Comparison of ENCODE assay signal across 8 cellular contexts in genomic region chr7:152313879-152314604, GRCh38.
DNase-seq lines count a peak whose midpoint lies in the region; FAIRE-seq and TF ChIP-seq lines count a peak whose summit lies in the region.

No MANE protein-coding gene starts in this region.

- H3K4me2 ChIP-seq in keratinocyte (ENCODE audit: control insufficient read depth, extremely low read depth, insufficient read depth, low read depth, low read length): peak overlapping the region; percentile 52

- no peaks in the 10 kb centered on the region for H3K9me1 ChIP-seq in keratinocyte (ENCODE audit: control insufficient read depth, extremely low read depth, insufficient read depth, low read length)

- H3K4me3 ChIP-seq in keratinocyte (ENCODE audit: control insufficient read depth in 2 of 3, extremely low read depth in 1 of 3, insufficient read depth in 2 of 3, low read depth in 1 of 3, low read length in 3 of 3): peak overlapping the region in 1 of 3 experiments; percentile 32
- no peak overlapping the region for H3K4me3 ChIP-seq in H7 (ENCODE audit: insufficient read depth, low read depth, low read length)
- no peak overlapping the region for H3K4me3 ChIP-seq in MG63

- no peaks in the 10 kb centered on the region for H3K27me3 ChIP-seq in keratinocyte (ENCODE audit: control insufficient read depth, extremely low read depth, insufficient read depth, low read length)
- no peaks in the 10 kb centered on the region for H3K27me3 ChIP-seq in H7 (ENCODE audit: control insufficient read depth, insufficient read depth, low read length)
- H3K27me3 ChIP-seq in MG63: no peaks in the 10 kb centered on the region

- H3K9ac ChIP-seq in keratinocyte (ENCODE audit: control insufficient read depth, extremely low read depth, insufficient read depth, low read length): no peak overlapping the region

- peak overlapping the region; percentile 26 for H3K27ac Mint-ChIP-seq in activated naive CD8-positive, alpha-beta T cell treated with anti-CD3 and anti-CD28 coated beads for 36 hours

- H3K36me3 ChIP-seq in keratinocyte (ENCODE audit: control insufficient read depth in 2 of 2, extremely low read depth in 1 of 2, insufficient read depth in 2 of 2, low read length in 2 of 2) (peaks cover 2 to 6% of the 10 kb centered on the region in 2 experiments), H7 (replicated peaks; ENCODE audit: control insufficient read depth, insufficient read depth, low read length) (no peaks in the 10 kb centered on the region; the same call in 1 of the 2 replicates), MG63 (peaks cover 3% of the 10 kb centered on the region; the same call in 1 of the 2 replicates)

- dilution Hi-C loops in keratinocyte (cut with MboI; ENCODE audit: extremely low pct_ligation_motif_present, low sequenced_read_pairs): no loop called here

- DNase-seq in GM19239 (ENCODE audit: insufficient read length, low spot score): no peak
- DNase-seq in NCI-H2107 (lab: John Stamatoyannopoulos, UW): peak; percentile 84
- no peak for DNase-seq in activated naive CD8-positive, alpha-beta T cell treated with anti-CD3 and anti-CD28 coated beads for 36 hours
- DNase-seq in keratinocyte (ENCODE audit: low read depth, low spot score): peak; percentile 77
- no peak for DNase-seq in H7
- no peak for DNase-seq in NCI-H1048 (lab: John Stamatoyannopoulos, UW)
- no peak for DNase-seq in DMS114 treated with DMSO at 0.1 percent for 48 hours (lab: John Stamatoyannopoulos, UW; ENCODE audit: unreplicated experiment)
- DNase-seq in MG63: no peak

- H3K27me3 Mint-ChIP-seq in activated naive CD8-positive, alpha-beta T cell treated with anti-CD3 and anti-CD28 coated beads for 36 hours: no peaks in the 10 kb centered on the region

- no peak overlapping the region for H3K4me3 Mint-ChIP-seq in activated naive CD8-positive, alpha-beta T cell treated with anti-CD3 and anti-CD28 coated beads for 36 hours

- peaks cover 32% of the 10 kb centered on the region for H3K4me1 Mint-ChIP-seq in activated naive CD8-positive, alpha-beta T cell treated with anti-CD3 and anti-CD28 coated beads for 36 hours

- FAIRE-seq in GM19239 (lab: Jason Lieb, UNC) (peak; percentile 81), keratinocyte (lab: Jason Lieb, UNC) (peak; percentile 57)

- H3K9me3 ChIP-seq in keratinocyte (ENCODE audit: control insufficient read depth, low read depth, low read length): no peaks in the 10 kb centered on the region
- no peaks in the 10 kb centered on the region for H3K9me3 ChIP-seq in MG63

- no peak for TF ChIP-seq CTCF in keratinocyte (optimal IDR thresholded peaks at IDR 0.05 in 1 of 3, IDR thresholded peaks at IDR 0.05 in 1 of 3, conservative IDR thresholded peaks at IDR 0.05 in 1 of 3; ENCODE audit: extremely low read depth in 1 of 3, insufficient read depth in 2 of 3, low read length in 3 of 3)

- H3K27ac ChIP-seq in keratinocyte (ENCODE audit: control insufficient read depth, insufficient read depth, low read length): peak overlapping the region; percentile 51

- no peak overlapping the region for H2AFZ ChIP-seq in keratinocyte (ENCODE audit: control insufficient read depth, low read length)

- no peaks in the 10 kb centered on the region for H4K20me1 ChIP-seq in keratinocyte (ENCODE audit: control insufficient read depth, extremely low read depth, insufficient read depth, low read length)

- H3K79me2 ChIP-seq in keratinocyte (ENCODE audit: control insufficient read depth, insufficient read depth, low read length): peaks cover 3% of the 10 kb centered on the region

- peaks cover 14% of the 10 kb centered on the region for H3K36me3 Mint-ChIP-seq in activated naive CD8-positive, alpha-beta T cell treated with anti-CD3 and anti-CD28 coated beads for 36 hours

- H3K9me3 Mint-ChIP-seq in activated naive CD8-positive, alpha-beta T cell treated with anti-CD3 and anti-CD28 coated beads for 36 hours: no peaks in the 10 kb centered on the region

- peaks cover 21% of the 10 kb centered on the region for H3K4me1 ChIP-seq in keratinocyte (ENCODE audit: control insufficient read depth, extremely low read depth, insufficient read depth, low read length)

Comparison
In these comparisons a context has a peak if more than half of its experiments do, and no peak if none do; other contexts are left out.
1. DNase-seq: peak in NCI-H2107 (single experiment) and keratinocyte (single experiment); none in GM19239 (single experiment), activated naive CD8-positive, alpha-beta T cell treated with anti-CD3 and anti-CD28 coated beads for 36 hours (single experiment), H7 (single experiment), NCI-H1048 (single experiment), DMS114 treated with DMSO at 0.1 percent for 48 hours (single experiment) and MG63 (single experiment).